ENCODE assay signal across 8 cellular contexts in genomic region chr15:40906947-40907802, GRCh38. TPM values are rescaled to one million over a fixed set of nuclear protein-coding genes. Genes with fewer than 3 reads are reported as not detected.
DNase-seq lines count a peak whose midpoint lies in the region; TF ChIP-seq lines count a peak whose summit lies in the region.

No MANE protein-coding gene starts in this region.

- H3K4me3 Mint-ChIP-seq in Caco-2 (ENCODE audit: unreplicated experiment): no peak overlapping the region

- H3K4me3 ChIP-seq in fibroblast of villous mesenchyme (ENCODE audit: low read depth, low read length) (peak overlapping the region; percentile 51), ovary (peak overlapping the region; percentile 38), Caco-2 (ENCODE audit: low read depth, low read length) (no peak overlapping the region)

- H3K36me3 Mint-ChIP-seq in Caco-2 (ENCODE audit: insufficient read depth, unreplicated experiment): peaks cover 45% of the 10 kb centered on the region

- peak; percentile 71 for DNase-seq in NCI-H2196 treated with DMSO at 0.1 percent for 48 hours (lab: John Stamatoyannopoulos, UW; ENCODE audit: unreplicated experiment)
- peak; percentile 45 for DNase-seq in activated T-helper 1 cell treated with Interleukin-2 at 50 U/mL for 16 hours (ENCODE audit: low read depth)
- DNase-seq in fibroblast of villous mesenchyme (ENCODE audit: low read depth): peak; percentile 21
- DNase-seq in ovary: peak in 4 of 5 donors; percentile 54 to 69 (median 64)
- DNase-seq in NCI-H146 (lab: John Stamatoyannopoulos, UW): no peak
- no peak for DNase-seq in inferior parietal cortex (ENCODE audit: extremely low spot score)
- no peak for DNase-seq in Caco-2

- H3K27me3 ChIP-seq in ovary: no peaks in the 10 kb centered on the region
- H3K27me3 ChIP-seq in Caco-2 (replicated peaks; ENCODE audit: control insufficient read depth, insufficient read depth, low read length): no peaks in the 10 kb centered on the region

- H3K4me1 ChIP-seq in ovary (ENCODE audit: insufficient read depth) (peaks cover 3% of the 10 kb centered on the region), Caco-2 (peaks cover 28% of the 10 kb centered on the region)

- POLR2A ChIA-PET in Caco-2 (lab: Charles Lee): interaction anchor here (0.6 to 1.4 kb wide), 3 partner anchors 21 to 713 kb away, joined by 6 to 7 read pairs (median 7); partner anchors contain the start of gene DLL4

- H3K36me3 ChIP-seq in ovary (no peaks in the 10 kb centered on the region), Caco-2 (ENCODE audit: control insufficient read depth, insufficient read depth, low read length) (peaks cover 2% of the 10 kb centered on the region; the same call in 1 of the 2 replicates)

- TF ChIP-seq EP300 in ovary (IDR thresholded peaks at IDR 0.05): no peak

- TF ChIP-seq POLR2A in GM19099 (IDR thresholded peaks at IDR 0.05; ENCODE audit: extremely low read depth, insufficient read length, low read depth) (peak; percentile 14), ovary (IDR thresholded peaks at IDR 0.05) (no peak)

- no TSS peak for BruUV-seq in Caco-2 (replicated peaks; lab: Mats Ljungman, UMichigan)

- CTCF ChIA-PET in Caco-2 (lab: Charles Lee): interaction anchor here (1.0 to 2.3 kb wide), 3 partner anchors 22 to 23 kb away, joined by 5 to 20 read pairs (median 12); partner anchors contain the start of gene DLL4

- H3K27me3 Mint-ChIP-seq in Caco-2 (ENCODE audit: insufficient read depth, unreplicated experiment): no peaks in the 10 kb centered on the region

- H3K4me1 Mint-ChIP-seq in Caco-2 (ENCODE audit: low read depth, unreplicated experiment): peaks cover 12% of the 10 kb centered on the region

- TF ChIP-seq CTCF in fibroblast of villous mesenchyme (IDR thresholded peaks at IDR 0.05; ENCODE audit: insufficient read depth, low read depth, low read length) (no peak), ovary (IDR thresholded peaks at IDR 0.05) (no peak), Caco-2 (IDR thresholded peaks at IDR 0.05; ENCODE audit: insufficient read depth in 1 of 2, low read depth in 1 of 2, low read length in 1 of 2, severe bottlenecking in 1 of 2, unreplicated experiment in 1 of 2) (no peak)

- no peak overlapping the region for H3K27ac Mint-ChIP-seq in Caco-2 (ENCODE audit: unreplicated experiment)

- H3K9me3 Mint-ChIP-seq in Caco-2 (ENCODE audit: unreplicated experiment): no peaks in the 10 kb centered on the region

- 20 to 26% (median 21%) methylated on average over 18 to 23 of the region's 23 CpGs for WGBS in ovary, 3 donors

- peak overlapping the region; percentile 46 to 47 for H3K27ac ChIP-seq in ovary

- intact Hi-C loops in ovary (cut with DNase I): loop anchor here in 3 of 4 donors (5.0 to 10.0 kb wide), 4 partner anchors 108 to 275 kb away; partner anchors contain the start of gene INO80 (in 1 of the 3)
- intact Hi-C loops in Caco-2 (cut with micrococcal nuclease; ENCODE audit: unreplicated experiment): loop anchor here (1.0 to 10.0 kb wide), 3 partner anchors 21 to 428 kb away; partner anchors contain the start of genes NUSAP1 and OIP5

- H3K9me3 ChIP-seq in ovary (no peaks in the 10 kb centered on the region), Caco-2 (no peaks in the 10 kb centered on the region)

RNA-seq across cellular contexts. Expression of gene VPS18, which starts 12.9 kb away (rescaled TPM):
- total RNA-seq in fibroblast of villous mesenchyme: 48.8 and 62.2 TPM in 2 replicates
- total RNA-seq in ovary: 10 to 100 TPM; 12.3 to 26.3 (median 21.8) TPM
- polyA plus RNA-seq in ovary: 1 to 10 TPM; 8.0 to 8.2 TPM
- total RNA-seq in Caco-2 (2022): 27.3 and 29.3 TPM in 2 replicates

RNA-seq across cellular contexts. Expression of gene DLL4, which starts 22.0 kb away (rescaled TPM):
- 5.5 and 6.0 TPM in 2 replicates for total RNA-seq in fibroblast of villous mesenchyme
- total RNA-seq in ovary: 10 to 100 TPM in 1 of 7 donors, 1 to 10 TPM in 6; 2.6 to 10.7 (median 7.9) TPM
- polyA plus RNA-seq in ovary: 10 to 100 TPM in 1 of 2 donors, 1 to 10 TPM in 1; 4.1 to 15.7 TPM
- 3.4 TPM in 2 replicates for total RNA-seq in Caco-2 (2022)

RNA-seq across cellular contexts. Expression of gene RHOV, which starts 33.1 kb away (rescaled TPM):
- total RNA-seq in fibroblast of villous mesenchyme (under 0.01 TPM in 1 of 2 replicates, not detected in the other), ovary (1 to 10 TPM in 1 of 7 donors, under 1 TPM in 3, not detected in 3; 0.22 to 3.4 (median 0.33) TPM), Caco-2 (2022) (3.2 and 4.4 TPM in 2 replicates)
- under 1 TPM; 0.07 to 0.13 TPM for polyA plus RNA-seq in ovary

RNA-seq across cellular contexts. Expression of gene CHAC1, which starts 46.1 kb away (rescaled TPM):
- total RNA-seq in fibroblast of villous mesenchyme (13.4 and 62.2 TPM in 2 replicates), ovary (100 to 1,000 TPM in 1 of 7 donors, 10 to 100 TPM in 2, 1 to 10 TPM in 2, under 1 TPM in 2; 0.50 to 146 (median 2.6) TPM), Caco-2 (2022) (54.0 and 55.8 TPM in 2 replicates)
- 1 to 10 TPM in 1 of 2 donors, under 1 TPM in 1; 0.18 to 1.0 TPM for polyA plus RNA-seq in ovary

Comparison
In these comparisons a context has a peak if more than half of its experiments do, and no peak if none do; other contexts are left out.
1. DNase-seq: peak in NCI-H2196 treated with DMSO at 0.1 percent for 48 hours (single experiment), activated T-helper 1 cell treated with Interleukin-2 at 50 U/mL for 16 hours (single experiment), fibroblast of villous mesenchyme (single experiment) and ovary (4 of 5); none in NCI-H146 (single experiment), inferior parietal cortex (single experiment) and Caco-2 (0 of 2).